ENCODE assay signal across 14 cellular contexts in the genomic region with DNA sequence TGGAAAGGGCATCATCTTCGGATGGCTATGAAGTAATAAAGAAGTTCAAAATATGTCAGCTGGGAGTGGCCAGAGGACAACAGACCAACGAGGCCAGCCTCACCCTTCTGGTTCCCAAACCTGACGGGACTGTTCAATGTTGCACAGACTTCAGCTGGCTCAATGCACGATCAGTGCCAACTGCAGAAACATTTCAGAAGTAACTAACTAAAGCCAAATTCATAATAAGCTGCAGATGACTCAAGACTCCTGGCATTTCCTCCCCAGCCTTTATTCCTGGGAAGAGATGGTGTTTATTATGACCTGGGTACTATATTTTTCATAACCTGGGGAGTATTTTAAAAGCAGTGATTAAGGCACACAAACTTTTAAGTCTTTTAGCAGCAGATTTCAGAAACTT. TPM values are rescaled to one million over a fixed set of nuclear protein-coding genes. Genes with fewer than 3 reads are reported as not detected.
DNase-seq lines count a peak whose midpoint lies in the region; ATAC-seq and TF ChIP-seq lines count a peak whose summit lies in the region.
"Had no signal": no experiment of that assay in that cellular context is flagged by ENCODE, and none has a peak within 500 bp of the region (broad histone marks: within the 10 kb centered on the region; RNA-seq: fewer than 3 reads in every experiment).

No MANE protein-coding gene starts in this region.

- H3K9me3 ChIP-seq in GM23248 (ENCODE audit: low read depth) (no peaks in the 10 kb centered on the region), WERI-Rb-1 (ENCODE audit: severe bottlenecking) (no peaks in the 10 kb centered on the region), spleen (no peaks in the 10 kb centered on the region)
- no peaks in the 10 kb centered on the region for H3K9me3 ChIP-seq in CD4-positive, alpha-beta memory T cell (ENCODE audit: control insufficient read depth in 1 of 2, low read length in 2 of 2)
- H3K9me3 ChIP-seq: SJCRH30 had no signal

- no peaks in the 10 kb centered on the region for H4K20me1 ChIP-seq in GM23248 (ENCODE audit: insufficient read depth)

- H3K9me2 ChIP-seq in GM23248 (ENCODE audit: insufficient read depth) = no peaks in the 10 kb centered on the region

- ATAC-seq in GM19023 (IDR thresholded peaks at IDR 0.05; ENCODE audit: unreplicated experiment) (no peak), HG02623 (IDR thresholded peaks at IDR 0.05; ENCODE audit: unreplicated experiment) (no peak)
- ATAC-seq: activated CD4-positive, CD25-positive, alpha-beta regulatory T cell treated with anti-CD3 and anti-CD28 coated beads, Interleukin-2, amount 50 U/mL, for 24 hours; activated T-helper 17 cell treated with anti-CD3 and anti-CD28 coated beads, Interleukin-2, amount 50 U/mL, for 72 hours; naive thymus-derived CD4-positive, alpha-beta T cell had no signal

- H3K36me3 ChIP-seq in GM23248 (ENCODE audit: low read depth) (no peaks in the 10 kb centered on the region), WERI-Rb-1 (no peaks in the 10 kb centered on the region), spleen (no peaks in the 10 kb centered on the region)
- no peaks in the 10 kb centered on the region for H3K36me3 ChIP-seq in CD4-positive, alpha-beta memory T cell (ENCODE audit: insufficient read depth, low read length)
- H3K36me3 ChIP-seq: SJCRH30 had no signal

- H3K27me3 Mint-ChIP-seq in CD4-positive, alpha-beta memory T cell = peaks cover 25 to 26% of the 10 kb centered on the region in 2 donors

- H3F3A ChIP-seq in GM23248 (ENCODE audit: insufficient read depth) = peaks cover 18% of the 10 kb centered on the region; the same call in 1 of the 2 replicates

- peak; percentile 85 for DNase-seq in GM23248
- DNase-seq in WERI-Rb-1 = peak; percentile 39
- peak; percentile 54 for DNase-seq in fibroblast of mammary gland (ENCODE audit: low read depth)
- peak; percentile 22 for DNase-seq in spleen
- no peak for DNase-seq in CD4-positive, alpha-beta memory T cell
- DNase-seq in foreskin melanocyte = no peak
- DNase-seq: DMS 273 treated with DMSO at 0.1 percent for 48 hours; naive thymus-derived CD4-positive, alpha-beta T cell; SJCRH30; stimulated activated naive CD4-positive, alpha-beta T cell treated with Interleukin-2 at 50 U/mL for 16 hours had no signal

- H3K4me1 ChIP-seq in GM23248 (ENCODE audit: insufficient read depth) (peaks cover 23% of the 10 kb centered on the region), spleen (peaks cover 0 to 27% (median 20%) of the 10 kb centered on the region in 6 donors)
- H3K4me1 ChIP-seq in CD4-positive, alpha-beta memory T cell (ENCODE audit: insufficient read depth, low read length) = peaks cover 15% of the 10 kb centered on the region

- no peak overlapping the region for H3K4me3 Mint-ChIP-seq in CD4-positive, alpha-beta memory T cell
- H3K4me3 Mint-ChIP-seq: activated T-helper 17 cell treated with anti-CD3 and anti-CD28 coated beads, Interleukin-2, amount 50 U/mL, for 72 hours; naive thymus-derived CD4-positive, alpha-beta T cell had no signal

- POLR2A ChIA-PET in CD4-positive, alpha-beta memory T cell (lab: Charles Lee; ENCODE audit: partially characterized antibody) = no interaction called here

- peak overlapping the region; percentile 48 for H3K4me2 ChIP-seq in GM23248 (ENCODE audit: unreplicated experiment)

- H3K27ac ChIP-seq in GM23248 (no peak overlapping the region), WERI-Rb-1 (peak overlapping the region; percentile 73), spleen (no peak overlapping the region)
- no peak overlapping the region for H3K27ac ChIP-seq in CD4-positive, alpha-beta memory T cell (ENCODE audit: low read depth, low read length)
- H3K27ac ChIP-seq: SJCRH30 had no signal

- in situ Hi-C loops in GM23248 (cut with MboI) = no loop called here

- 0 to 4% methylated on average over 4 of the region's 4 CpGs for WGBS in GM23248 (ENCODE audit: low coverage in 1 of 2, low lambda C conversion rate in 2 of 2, missing lambda C conversion rate in 2 of 2), 2 experiments
- WGBS in spleen, 5 donors = 52 to 64% (median 62%) methylated on average over 4 of the region's 4 CpGs

- TF ChIP-seq CTCF in WERI-Rb-1 (IDR thresholded peaks at IDR 0.05; ENCODE audit: low read depth, low read length) (no peak), fibroblast of mammary gland (conservative IDR thresholded peaks at IDR 0.05; ENCODE audit: control insufficient read depth, insufficient read depth, low read depth, low read length) (no peak), spleen (IDR thresholded peaks at IDR 0.05 in 8 of 11, conservative IDR thresholded peaks at IDR 0.05 in 3 of 11) (no peak)

- intact Hi-C loops in spleen (cut with DNase I; ENCODE audit: low total_unique reads) = no loop called here
- intact Hi-C loops in CD4-positive, alpha-beta memory T cell (cut with micrococcal nuclease) = no loop called here

- no peaks in the 10 kb centered on the region for H3K79me2 ChIP-seq in GM23248 (ENCODE audit: insufficient read depth)

- H3K4me3 ChIP-seq in GM23248 (peak overlapping the region; percentile 22; the same call in 1 of the 2 replicates), WERI-Rb-1 (ENCODE audit: low read depth, low read length) (peak overlapping the region; percentile 34), fibroblast of mammary gland (ENCODE audit: control insufficient read depth, low read depth, low read length) (no peak overlapping the region), spleen (no peak overlapping the region)
- no peak overlapping the region for H3K4me3 ChIP-seq in CD4-positive, alpha-beta memory T cell (ENCODE audit: low read length in 2 of 2)
- H3K4me3 ChIP-seq: SJCRH30 had no signal

- H3K9ac ChIP-seq in GM23248 = no peak overlapping the region

- no peaks in the 10 kb centered on the region for H3K36me3 Mint-ChIP-seq in CD4-positive, alpha-beta memory T cell

- 0 out of 2 replicates have a peak overlapping the region, but pooled peaks have one; percentile 44 for H2AFZ ChIP-seq in GM23248

- TF ChIP-seq POLR2A in spleen (IDR thresholded peaks at IDR 0.05) = no peak

- no peaks in the 10 kb centered on the region for H3K9me3 Mint-ChIP-seq in CD4-positive, alpha-beta memory T cell
- H3K9me3 Mint-ChIP-seq: activated T-helper 17 cell treated with anti-CD3 and anti-CD28 coated beads, Interleukin-2, amount 50 U/mL, for 72 hours; naive thymus-derived CD4-positive, alpha-beta T cell had no signal

- H3K4me1 Mint-ChIP-seq in CD4-positive, alpha-beta memory T cell = peaks cover 4 to 15% (median 10%) of the 10 kb centered on the region in 4 donors
- H3K4me1 Mint-ChIP-seq: activated T-helper 17 cell treated with anti-CD3 and anti-CD28 coated beads, Interleukin-2, amount 50 U/mL, for 72 hours had no signal

- no peak overlapping the region for H3K27ac Mint-ChIP-seq in CD4-positive, alpha-beta memory T cell
- H3K27ac Mint-ChIP-seq: activated T-helper 17 cell treated with anti-CD3 and anti-CD28 coated beads, Interleukin-2, amount 50 U/mL, for 72 hours; naive thymus-derived CD4-positive, alpha-beta T cell had no signal

- H3K27me3 ChIP-seq in GM23248 (replicated peaks; ENCODE audit: insufficient read depth) (peaks cover 26% of the 10 kb centered on the region), WERI-Rb-1 (ENCODE audit: insufficient read depth, low read depth, severe bottlenecking) (peaks cover 18% of the 10 kb centered on the region), spleen (replicated peaks in 1 of 7) (peaks cover 0 to 48% (median 25%) of the 10 kb centered on the region in 7 donors)
- peaks cover 19% of the 10 kb centered on the region for H3K27me3 ChIP-seq in CD4-positive, alpha-beta memory T cell (ENCODE audit: insufficient read depth, low read length)

- CTCF ChIA-PET in CD4-positive, alpha-beta memory T cell (lab: Charles Lee; ENCODE audit: partially characterized antibody) = no interaction called here

RNA-seq across cellular contexts. Expression of a gene that starts 3.8 kb away (rescaled TPM):
- not detected in 2 replicates for total RNA-seq in GM23248 (2014; rRNA removed; shearing (Covaris generic))
- polyA plus RNA-seq in GM23248 (2016; fragmentation: Nextera tagmentation; extraction: Ambion mirVana) (0.18 and 0.53 TPM in 2 replicates), spleen (under 1 TPM; 0.45 to 0.70 (median 0.54) TPM)
- total RNA-seq in spleen = 1 to 10 TPM in 2 of 7 donors, under 1 TPM in 2, not detected in 3; 0.23 to 9.2 (median 0.93) TPM
- total RNA-seq in CD4-positive, alpha-beta memory T cell = not detected
- polyA plus RNA-seq in CD4-positive, alpha-beta memory T cell = under 1 TPM; 0.17 to 0.20 TPM
- total RNA-seq: activated T-helper 17 cell treated with anti-CD3 and anti-CD28 coated beads, Interleukin-2, amount 50 U/mL, for 72 hours; naive thymus-derived CD4-positive, alpha-beta T cell had no signal
- polyA plus RNA-seq: naive thymus-derived CD4-positive, alpha-beta T cell had no signal

RNA-seq across cellular contexts. Expression of a gene that starts 27.9 kb away (rescaled TPM):
- total RNA-seq in GM23248 (2014; rRNA removed; shearing (Covaris generic)) = 33.3 and 39.0 TPM in 2 replicates
- 27.5 and 30.2 TPM in 2 replicates for polyA plus RNA-seq in GM23248 (2016; fragmentation: Nextera tagmentation; extraction: Ambion mirVana)
- 10 to 100 TPM; 19.3 to 32.8 (median 28.0) TPM for total RNA-seq in spleen
- 10 to 100 TPM in 1 of 3 donors, 1 to 10 TPM in 2; 7.4 to 10.0 (median 7.5) TPM for polyA plus RNA-seq in spleen
- 10 to 100 TPM; 21.3 to 22.7 TPM for total RNA-seq in CD4-positive, alpha-beta memory T cell
- 10 to 100 TPM; 13.0 to 20.8 TPM for polyA plus RNA-seq in CD4-positive, alpha-beta memory T cell

Comparison
In these comparisons a context has a peak if more than half of its experiments do, and no peak if none do; other contexts are left out.
1. DNase-seq: peak in GM23248 (single experiment), WERI-Rb-1 (single experiment), fibroblast of mammary gland (single experiment) and spleen (single experiment); none in CD4-positive, alpha-beta memory T cell (0 of 5) and foreskin melanocyte (single experiment).
2. H3K4me3 ChIP-seq: peak in GM23248 (single experiment) and WERI-Rb-1 (single experiment); none in fibroblast of mammary gland (single experiment), spleen (0 of 8) and CD4-positive, alpha-beta memory T cell (0 of 2).